In genomic region chr3:44568561-44568960, GRCh38 we compare ENCODE assay signal across 15 cellular contexts.
"Had no signal": no experiment of that assay in that cellular context is flagged by ENCODE, and none has a peak within 500 bp of the region (broad histone marks: within the 10 kb centered on the region; RNA-seq: fewer than 3 reads in every experiment).

No MANE protein-coding gene starts in this region.

- H3K27me3 ChIP-seq: heart left ventricle, tibial artery had no signal

- H3K79me2 ChIP-seq: parathyroid adenoma had no signal

- H3K4me3 ChIP-seq: heart left ventricle, mucosa of descending colon, tibial artery had no signal

- H2AFZ ChIP-seq: parathyroid adenoma had no signal

- H3K4me1 ChIP-seq: heart left ventricle, parathyroid adenoma, tibial artery had no signal

- ATAC-seq: activated CD8-positive, alpha-beta memory T cell treated with anti-CD3 and anti-CD28 coated beads, Interleukin-2, amount 10 ng/mL, durations not matched to agents 7 days and 5 days; activated naive CD8-positive, alpha-beta T cell treated with anti-CD3 and anti-CD28 coated beads, Interleukin-2, amount 50 U/mL, for 24 hours; heart left ventricle; mucosa of descending colon; naive thymus-derived CD8-positive, alpha-beta T cell; T-helper 17 cell had no signal

- H3K27ac ChIP-seq: heart left ventricle, parathyroid adenoma, tibial artery, WERI-Rb-1 had no signal

- DNase-seq: activated CD4-positive, alpha-beta T cell treated with anti-CD3 and anti-CD28 coated beads, Interleukin-2, amount 50 U/mL, for 48 hours; activated CD8-positive, alpha-beta memory T cell treated with anti-CD3 and anti-CD28 coated beads, Interleukin-2, amount 10 ng/mL, durations not matched to agents 7 days and 5 days; activated naive CD4-positive, alpha-beta T cell treated with anti-CD3 and anti-CD28 coated beads for 36 hours; activated naive CD8-positive, alpha-beta T cell treated with anti-CD3 and anti-CD28 coated beads, Interleukin-2, amount 50 U/mL, for 24 hours; activated T-cell treated with anti-CD3 and anti-CD28 coated beads, Interleukin-2, amount 50 U/mL, for 1 hour; cerebellar nuclear complex; heart left ventricle; mucosa of descending colon; naive thymus-derived CD8-positive, alpha-beta T cell; stimulated activated CD4-positive, alpha-beta T cell treated with anti-CD3 and anti-CD28 coated beads, Interleukin-4, amount 100 ng/mL, for 1 hour; stimulated activated naive CD4-positive, alpha-beta T cell; T-helper 17 cell; tibial artery; WERI-Rb-1 had no signal

- H3K9ac ChIP-seq: parathyroid adenoma had no signal
